8 cellular contexts compared by ENCODE assay signal in genomic region chr16:29806641-29807425, GRCh38. TPM values are rescaled to one million over a fixed set of nuclear protein-coding genes. Genes with fewer than 3 reads are reported as not detected.
DNase-seq lines count a peak whose midpoint lies in the region; ATAC-seq and TF ChIP-seq lines count a peak whose summit lies in the region.

No MANE protein-coding gene starts in this region.

- peaks cover 50% of the 10 kb centered on the region for H3K36me3 Mint-ChIP-seq in activated naive CD8-positive, alpha-beta T cell treated with anti-CD3 and anti-CD28 coated beads, Interleukin-2, amount 10 ng/mL, durations not matched to agents 7 days and 5 days

- in situ Hi-C loops in Panc1 (cut with HindIII; ENCODE audit: low pct_unique_long_range_greater_than_20kb, low sequenced_read_pairs), result no loop called here

- H3K27ac ChIP-seq in Panc1 (ENCODE audit: low read length) (peak overlapping the region; percentile 83), iPS DF 6.9 (ENCODE audit: low read length) (no peak overlapping the region), skin epidermis (peak overlapping the region; percentile 72 to 98 (median 91))

- peak; percentile 58 for DNase-seq in DMS 273 treated with DMSO at 0.1 percent for 48 hours (lab: John Stamatoyannopoulos, UW)
- peak; percentile 75 for DNase-seq in HT1080 (ENCODE audit: low read depth)
- no peak for DNase-seq in Panc1 (ENCODE audit: low read depth, low spot score)
- peak; percentile 74 for DNase-seq in activated naive CD8-positive, alpha-beta T cell treated with anti-CD3 and anti-CD28 coated beads, Interleukin-2, amount 10 ng/mL, durations not matched to agents 7 days and 5 days
- no peak for DNase-seq in iPS DF 6.9 (ENCODE audit: low read depth, low spot score)
- no peak for DNase-seq in mucosa of gallbladder (ENCODE audit: low spot score)
- DNase-seq in COLO829 (ENCODE audit: low spot score), result no peak

- no peak for TF ChIP-seq CTCF in Panc1 (IDR thresholded peaks at IDR 0.05)

- no peaks in the 10 kb centered on the region for H3K9me3 ChIP-seq in Panc1 (ENCODE audit: control insufficient read depth, insufficient read depth, low read depth, low read length)
- no peaks in the 10 kb centered on the region for H3K9me3 ChIP-seq in iPS DF 6.9 (ENCODE audit: control insufficient read depth, insufficient read depth, low read length)

- intact Hi-C loops in Panc1 (cut with micrococcal nuclease; ENCODE audit: unreplicated experiment), result no loop called here

- H3K27ac Mint-ChIP-seq in activated naive CD8-positive, alpha-beta T cell treated with anti-CD3 and anti-CD28 coated beads, Interleukin-2, amount 10 ng/mL, durations not matched to agents 7 days and 5 days, result peak overlapping the region; percentile 98

- WGBS in iPS DF 6.9 (ENCODE audit: insufficient coverage, insufficient read length), result no CpG with 5 or more reads among the region's 99 CpGs

- CTCF ChIA-PET in Panc1 (lab: Charles Lee), result interaction anchor here (0.5 kb wide), 1 partner anchor 112 kb away, joined by 6 read pairs; no protein-coding TSS in a partner anchor

- H3K4me1 Mint-ChIP-seq in activated naive CD8-positive, alpha-beta T cell treated with anti-CD3 and anti-CD28 coated beads, Interleukin-2, amount 10 ng/mL, durations not matched to agents 7 days and 5 days, result peaks cover 39% of the 10 kb centered on the region

- POLR2A ChIA-PET in Panc1 (lab: Charles Lee), result interaction anchor here (0.5 to 1.3 kb wide), 3 partner anchors 17 to 966 kb away, joined by 3 to 9 read pairs (median 5); no protein-coding TSS in a partner anchor
- POLR2A ChIA-PET in activated naive CD8-positive, alpha-beta T cell treated with anti-CD3 and anti-CD28 coated beads, Interleukin-2, amount 10 ng/mL, durations not matched to agents 7 days and 5 days (lab: Charles Lee), result interaction anchor here (0.6 to 8.7 kb wide), 24 partner anchors 10 to 852 kb away, joined by 3 to 165 read pairs (median 6); partner anchors contain the start of genes ALDOA, C16orf54, HIRIP3 and INO80E

- no peaks in the 10 kb centered on the region for H3K9me3 Mint-ChIP-seq in activated naive CD8-positive, alpha-beta T cell treated with anti-CD3 and anti-CD28 coated beads, Interleukin-2, amount 10 ng/mL, durations not matched to agents 7 days and 5 days

- H3K27me3 ChIP-seq in Panc1 (ENCODE audit: control insufficient read depth, insufficient read depth, low read length) (no peaks in the 10 kb centered on the region), iPS DF 6.9 (ENCODE audit: control insufficient read depth, insufficient read depth, low read length) (no peaks in the 10 kb centered on the region)

- no peaks in the 10 kb centered on the region for H3K27me3 Mint-ChIP-seq in activated naive CD8-positive, alpha-beta T cell treated with anti-CD3 and anti-CD28 coated beads, Interleukin-2, amount 10 ng/mL, durations not matched to agents 7 days and 5 days

- ATAC-seq in Panc1, result peak; percentile 40
- ATAC-seq in activated naive CD8-positive, alpha-beta T cell treated with anti-CD3 and anti-CD28 coated beads, Interleukin-2, amount 10 ng/mL, durations not matched to agents 7 days and 5 days (ENCODE audit: low read depth), result no peak

- H3K4me3 Mint-ChIP-seq in activated naive CD8-positive, alpha-beta T cell treated with anti-CD3 and anti-CD28 coated beads, Interleukin-2, amount 10 ng/mL, durations not matched to agents 7 days and 5 days, result peak overlapping the region; percentile 95

- peaks cover 11% of the 10 kb centered on the region; the same call in 1 of the 2 replicates for H3K36me3 ChIP-seq in Panc1 (ENCODE audit: control insufficient read depth, insufficient read depth, low read length)
- peaks cover 16% of the 10 kb centered on the region for H3K36me3 ChIP-seq in iPS DF 6.9 (ENCODE audit: control insufficient read depth, insufficient read depth, low read length)

- peak overlapping the region; percentile 83 to 89 for H3K4me3 ChIP-seq in Panc1 (ENCODE audit: low read depth in 2 of 2, low read length in 2 of 2)
- peak overlapping the region; percentile 50 for H3K4me3 ChIP-seq in iPS DF 6.9 (ENCODE audit: low read length)
- peak overlapping the region; percentile 41 to 60 (median 54) for H3K4me3 ChIP-seq in skin epidermis

- H3K4me1 ChIP-seq in Panc1 (ENCODE audit: control insufficient read depth, insufficient read depth, low read length), result peaks cover 33% of the 10 kb centered on the region
- peaks cover 8% of the 10 kb centered on the region for H3K4me1 ChIP-seq in iPS DF 6.9 (ENCODE audit: control insufficient read depth, insufficient read depth, low read length)

- no TSS peak for BruUV-seq in Panc1 (replicated peaks; lab: Mats Ljungman, UMichigan)

RNA-seq across cellular contexts. Expression of gene MAZ, which starts 0.5 kb away (rescaled TPM):
- 289 and 412 TPM in 2 replicates for total RNA-seq in HT1080 (2014; rRNA removed; shearing (Covaris generic))
- 167 and 168 TPM in 2 replicates for polyA plus RNA-seq in HT1080 (2015; cell fraction: cytosol; rRNA removed)
- 109 and 141 TPM in 2 replicates for polyA plus RNA-seq in HT1080 (2015; cell fraction: nucleus; rRNA removed)
- total RNA-seq in Panc1 (2021; ENCODE audit: unreplicated experiment), result 426 TPM
- 591 TPM for polyA plus RNA-seq in Panc1 (2012; ENCODE audit: insufficient read length)
- total RNA-seq in activated naive CD8-positive, alpha-beta T cell treated with anti-CD3 and anti-CD28 coated beads, Interleukin-2, amount 10 ng/mL, durations not matched to agents 7 days and 5 days, result 100 to 1,000 TPM; 395 to 418 TPM
- total RNA-seq in mucosa of gallbladder, result 192 TPM

RNA-seq across cellular contexts. Expression of gene PRRT2, which starts 5.2 kb away (rescaled TPM):
- 0.60 and 4.5 TPM in 2 replicates for total RNA-seq in HT1080 (2014; rRNA removed; shearing (Covaris generic))
- 0.44 and 1.7 TPM in 2 replicates for polyA plus RNA-seq in HT1080 (2015; cell fraction: cytosol; rRNA removed)
- polyA plus RNA-seq in HT1080 (2015; cell fraction: nucleus; rRNA removed), result 9.0 and 12.0 TPM in 2 replicates
- total RNA-seq in Panc1 (2021; ENCODE audit: unreplicated experiment) (9.7 TPM), mucosa of gallbladder (20.8 TPM)
- 7.7 TPM for polyA plus RNA-seq in Panc1 (2012; ENCODE audit: insufficient read length)
- 1 to 10 TPM; 2.2 to 2.3 TPM for total RNA-seq in activated naive CD8-positive, alpha-beta T cell treated with anti-CD3 and anti-CD28 coated beads, Interleukin-2, amount 10 ng/mL, durations not matched to agents 7 days and 5 days

RNA-seq across cellular contexts. Expression of gene PAGR1, which starts 9.1 kb away (rescaled TPM):
- total RNA-seq in HT1080 (2014; rRNA removed; shearing (Covaris generic)), result 51.3 and 56.5 TPM in 2 replicates
- 39.9 and 40.3 TPM in 2 replicates for polyA plus RNA-seq in HT1080 (2015; cell fraction: cytosol; rRNA removed)
- polyA plus RNA-seq in HT1080 (2015; cell fraction: nucleus; rRNA removed), result 26.5 and 32.5 TPM in 2 replicates
- 42.5 TPM for total RNA-seq in Panc1 (2021; ENCODE audit: unreplicated experiment)
- 41.6 TPM for polyA plus RNA-seq in Panc1 (2012; ENCODE audit: insufficient read length)
- total RNA-seq in activated naive CD8-positive, alpha-beta T cell treated with anti-CD3 and anti-CD28 coated beads, Interleukin-2, amount 10 ng/mL, durations not matched to agents 7 days and 5 days, result 10 to 100 TPM; 29.8 to 34.3 TPM
- 38.9 TPM for total RNA-seq in mucosa of gallbladder

RNA-seq across cellular contexts. Expression of gene MVP, which starts 13.4 kb away (rescaled TPM):
- total RNA-seq in HT1080 (2014; rRNA removed; shearing (Covaris generic)), result 96.4 and 101 TPM in 2 replicates
- 62.6 and 63.6 TPM in 2 replicates for polyA plus RNA-seq in HT1080 (2015; cell fraction: cytosol; rRNA removed)
- 226 TPM in 2 replicates for polyA plus RNA-seq in HT1080 (2015; cell fraction: nucleus; rRNA removed)
- 107 TPM for total RNA-seq in Panc1 (2021; ENCODE audit: unreplicated experiment)
- polyA plus RNA-seq in Panc1 (2012; ENCODE audit: insufficient read length), result 210 TPM
- 100 to 1,000 TPM; 130 to 136 TPM for total RNA-seq in activated naive CD8-positive, alpha-beta T cell treated with anti-CD3 and anti-CD28 coated beads, Interleukin-2, amount 10 ng/mL, durations not matched to agents 7 days and 5 days
- 253 TPM for total RNA-seq in mucosa of gallbladder

RNA-seq across cellular contexts. Expression of gene KIF22, which starts 16.3 kb away (rescaled TPM):
- 120 and 122 TPM in 2 replicates for total RNA-seq in HT1080 (2014; rRNA removed; shearing (Covaris generic))
- 67.4 and 77.5 TPM in 2 replicates for polyA plus RNA-seq in HT1080 (2015; cell fraction: cytosol; rRNA removed)
- 210 and 217 TPM in 2 replicates for polyA plus RNA-seq in HT1080 (2015; cell fraction: nucleus; rRNA removed)
- total RNA-seq in Panc1 (2021; ENCODE audit: unreplicated experiment), result 111 TPM
- polyA plus RNA-seq in Panc1 (2012; ENCODE audit: insufficient read length), result 82.0 TPM
- 100 to 1,000 TPM; 191 to 199 TPM for total RNA-seq in activated naive CD8-positive, alpha-beta T cell treated with anti-CD3 and anti-CD28 coated beads, Interleukin-2, amount 10 ng/mL, durations not matched to agents 7 days and 5 days
- 21.6 TPM for total RNA-seq in mucosa of gallbladder

Comparison
In these comparisons a context has a peak if more than half of its experiments do, and no peak if none do; other contexts are left out.
1. DNase-seq: peak in DMS 273 treated with DMSO at 0.1 percent for 48 hours (single experiment), HT1080 (single experiment) and activated naive CD8-positive, alpha-beta T cell treated with anti-CD3 and anti-CD28 coated beads, Interleukin-2, amount 10 ng/mL, durations not matched to agents 7 days and 5 days (single experiment); none in Panc1 (single experiment), iPS DF 6.9 (single experiment), mucosa of gallbladder (single experiment) and COLO829 (single experiment).
2. Peak in every context shown above with its lines, with median percentiles within 50 percentile points of each other: H3K4me3 ChIP-seq.